1 cellular context compared by ENCODE assay signal in the genomic region with DNA sequence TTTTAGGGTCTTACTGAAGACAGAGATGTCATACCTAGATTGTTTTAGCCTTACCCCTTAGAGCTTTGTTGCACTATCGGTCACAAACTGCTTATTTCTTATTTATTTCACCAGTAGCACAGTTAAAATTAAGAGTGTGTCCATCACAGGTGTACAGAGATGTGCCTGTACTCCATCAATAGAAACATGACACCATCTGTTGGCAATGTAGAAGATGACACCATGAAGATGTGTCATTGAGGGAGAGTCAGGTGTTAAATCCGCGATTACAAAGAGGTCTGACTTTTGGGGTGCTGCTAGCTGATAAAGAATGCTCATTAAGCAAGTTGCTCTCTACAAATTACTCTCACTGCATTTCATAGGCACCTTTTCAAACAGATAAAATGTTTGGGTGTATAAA.
TF ChIP-seq lines count a peak whose summit lies in the region.

No MANE protein-coding gene starts in this region.

TF ChIP-seq in GM23338, 12 proteins besides CTCF, POLR2A, EP300 and RAD21 (continued from another document):
- TF ChIP-seq, protein P1, sequence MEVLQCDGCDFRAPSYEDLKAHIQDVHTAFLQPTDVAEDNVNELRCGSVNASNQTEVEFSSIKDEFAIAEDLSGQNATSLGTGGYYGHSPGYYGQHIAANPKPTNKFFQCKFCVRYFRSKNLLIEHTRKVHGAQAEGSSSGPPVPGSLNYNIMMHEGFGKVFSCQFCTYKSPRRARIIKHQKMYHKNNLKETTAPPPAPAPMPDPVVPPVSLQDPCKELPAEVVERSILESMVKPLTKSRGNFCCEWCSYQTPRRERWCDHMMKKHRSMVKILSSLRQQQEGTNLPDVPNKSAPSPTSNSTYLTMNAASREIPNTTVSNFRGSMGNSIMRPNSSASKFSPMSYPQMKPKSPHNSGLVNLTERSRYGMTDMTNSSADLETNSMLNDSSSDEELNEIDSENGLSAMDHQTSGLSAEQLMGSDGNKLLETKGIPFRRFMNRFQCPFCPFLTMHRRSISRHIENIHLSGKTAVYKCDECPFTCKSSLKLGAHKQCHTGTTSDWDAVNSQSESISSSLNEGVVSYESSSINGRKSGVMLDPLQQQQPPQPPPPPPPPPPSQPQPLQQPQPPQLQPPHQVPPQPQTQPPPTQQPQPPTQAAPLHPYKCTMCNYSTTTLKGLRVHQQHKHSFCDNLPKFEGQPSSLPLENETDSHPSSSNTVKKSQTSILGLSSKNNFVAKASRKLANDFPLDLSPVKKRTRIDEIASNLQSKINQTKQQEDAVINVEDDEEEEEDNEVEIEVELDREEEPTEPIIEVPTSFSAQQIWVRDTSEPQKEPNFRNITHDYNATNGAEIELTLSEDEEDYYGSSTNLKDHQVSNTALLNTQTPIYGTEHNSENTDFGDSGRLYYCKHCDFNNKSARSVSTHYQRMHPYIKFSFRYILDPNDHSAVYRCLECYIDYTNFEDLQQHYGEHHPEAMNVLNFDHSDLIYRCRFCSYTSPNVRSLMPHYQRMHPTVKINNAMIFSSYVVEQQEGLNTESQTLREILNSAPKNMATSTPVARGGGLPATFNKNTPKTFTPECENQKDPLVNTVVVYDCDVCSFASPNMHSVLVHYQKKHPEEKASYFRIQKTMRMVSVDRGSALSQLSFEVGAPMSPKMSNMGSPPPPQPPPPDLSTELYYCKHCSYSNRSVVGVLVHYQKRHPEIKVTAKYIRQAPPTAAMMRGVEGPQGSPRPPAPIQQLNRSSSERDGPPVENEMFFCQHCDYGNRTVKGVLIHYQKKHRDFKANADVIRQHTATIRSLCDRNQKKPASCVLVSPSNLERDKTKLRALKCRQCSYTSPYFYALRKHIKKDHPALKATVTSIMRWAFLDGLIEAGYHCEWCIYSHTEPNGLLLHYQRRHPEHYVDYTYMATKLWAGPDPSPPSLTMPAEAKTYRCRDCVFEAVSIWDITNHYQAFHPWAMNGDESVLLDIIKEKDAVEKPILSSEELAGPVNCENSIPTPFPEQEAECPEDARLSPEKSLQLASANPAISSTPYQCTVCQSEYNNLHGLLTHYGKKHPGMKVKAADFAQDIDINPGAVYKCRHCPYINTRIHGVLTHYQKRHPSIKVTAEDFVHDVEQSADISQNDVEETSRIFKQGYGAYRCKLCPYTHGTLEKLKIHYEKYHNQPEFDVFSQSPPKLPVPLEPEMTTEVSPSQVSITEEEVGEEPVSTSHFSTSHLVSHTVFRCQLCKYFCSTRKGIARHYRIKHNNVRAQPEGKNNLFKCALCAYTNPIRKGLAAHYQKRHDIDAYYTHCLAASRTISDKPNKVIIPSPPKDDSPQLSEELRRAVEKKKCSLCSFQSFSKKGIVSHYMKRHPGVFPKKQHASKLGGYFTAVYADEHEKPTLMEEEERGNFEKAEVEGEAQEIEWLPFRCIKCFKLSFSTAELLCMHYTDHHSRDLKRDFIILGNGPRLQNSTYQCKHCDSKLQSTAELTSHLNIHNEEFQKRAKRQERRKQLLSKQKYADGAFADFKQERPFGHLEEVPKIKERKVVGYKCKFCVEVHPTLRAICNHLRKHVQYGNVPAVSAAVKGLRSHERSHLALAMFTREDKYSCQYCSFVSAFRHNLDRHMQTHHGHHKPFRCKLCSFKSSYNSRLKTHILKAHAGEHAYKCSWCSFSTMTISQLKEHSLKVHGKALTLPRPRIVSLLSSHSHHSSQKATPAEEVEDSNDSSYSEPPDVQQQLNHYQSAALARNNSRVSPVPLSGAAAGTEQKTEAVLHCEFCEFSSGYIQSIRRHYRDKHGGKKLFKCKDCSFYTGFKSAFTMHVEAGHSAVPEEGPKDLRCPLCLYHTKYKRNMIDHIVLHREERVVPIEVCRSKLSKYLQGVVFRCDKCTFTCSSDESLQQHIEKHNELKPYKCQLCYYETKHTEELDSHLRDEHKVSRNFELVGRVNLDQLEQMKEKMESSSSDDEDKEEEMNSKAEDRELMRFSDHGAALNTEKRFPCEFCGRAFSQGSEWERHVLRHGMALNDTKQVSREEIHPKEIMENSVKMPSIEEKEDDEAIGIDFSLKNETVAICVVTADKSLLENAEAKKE (CRISPR knock-in tag; IDR thresholded peaks at IDR 0.05), result no peak
- TF ChIP-seq JUNB (IDR thresholded peaks at IDR 0.05; ENCODE audit: unreplicated experiment), result no peak
